8 cellular contexts compared by ENCODE assay signal in the genomic region with DNA sequence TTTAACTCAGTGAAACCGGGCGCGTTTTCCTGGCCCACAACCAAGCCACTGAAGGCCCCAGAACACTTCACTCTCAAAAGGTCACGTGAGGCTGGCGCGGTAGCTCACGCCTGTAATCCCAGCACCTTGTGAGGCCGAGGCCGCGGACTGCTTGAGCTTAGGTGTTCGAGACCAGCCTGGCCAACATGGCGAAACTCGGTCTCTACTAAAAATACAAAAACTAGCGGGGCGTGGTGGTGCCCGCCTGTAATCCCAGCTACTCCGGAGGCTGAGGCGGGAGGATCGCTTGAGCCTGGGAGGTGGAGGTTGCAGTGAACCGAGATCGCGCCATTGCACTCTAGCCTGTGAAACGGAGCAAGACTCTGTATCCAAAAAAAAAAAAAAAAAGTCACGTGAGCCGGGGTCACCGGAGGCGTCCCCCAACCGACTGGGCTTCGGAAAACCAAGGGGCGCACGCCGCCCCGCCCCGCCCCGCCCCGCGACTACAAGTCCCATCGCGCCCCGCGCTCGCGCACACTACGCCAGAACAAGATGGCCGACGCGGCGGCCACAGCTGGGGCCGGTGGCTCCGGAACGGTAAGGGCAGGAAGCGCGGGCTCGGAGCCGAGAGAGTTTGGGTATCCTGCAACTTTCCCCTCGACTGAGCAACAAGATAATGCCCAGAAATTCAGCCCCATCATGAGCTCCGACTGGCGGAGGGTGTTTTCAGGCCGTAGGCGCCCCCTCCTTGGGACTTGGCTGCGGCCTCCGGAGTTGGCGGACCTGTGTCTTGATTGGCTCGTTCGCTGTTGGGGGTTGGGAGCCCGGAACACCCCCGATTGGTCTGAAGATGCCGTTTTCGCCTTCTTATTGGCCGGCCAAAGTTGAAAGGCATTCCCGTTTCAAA. TPM values are rescaled to one million over a fixed set of nuclear protein-coding genes. Genes with fewer than 3 reads are reported as not detected.
DNase-seq lines count a peak whose midpoint lies in the region; ATAC-seq and TF ChIP-seq lines count a peak whose summit lies in the region.

A gene with protein sequence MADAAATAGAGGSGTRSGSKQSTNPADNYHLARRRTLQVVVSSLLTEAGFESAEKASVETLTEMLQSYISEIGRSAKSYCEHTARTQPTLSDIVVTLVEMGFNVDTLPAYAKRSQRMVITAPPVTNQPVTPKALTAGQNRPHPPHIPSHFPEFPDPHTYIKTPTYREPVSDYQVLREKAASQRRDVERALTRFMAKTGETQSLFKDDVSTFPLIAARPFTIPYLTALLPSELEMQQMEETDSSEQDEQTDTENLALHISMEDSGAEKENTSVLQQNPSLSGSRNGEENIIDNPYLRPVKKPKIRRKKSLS (plus strand): TSS at position 514 of the 886 bp plus-strand sequence. CDS start 18 bp downstream, at position 532.

- H2AK5ac ChIP-seq in H9 (ENCODE audit: insufficient read length, low read length), result no peak within 1 kb of the TSS

- no peak within 1 kb of the TSS for H3K23ac ChIP-seq in H9 (ENCODE audit: insufficient read length, low read depth, low read length)

- no peak within 1 kb of the TSS for H2BK20ac ChIP-seq in H9 (ENCODE audit: low read depth, low read length, poor library complexity, severe bottlenecking)

- H3K18ac ChIP-seq in H9 (ENCODE audit: insufficient read length, low read depth, low read length), result peak within 1 kb of the TSS; percentile 95

- H3K27me3 Mint-ChIP-seq in H9 (ENCODE audit: low read depth), result peaks cover 47% of the 10 kb centered on the region
- peaks cover 26% of the 10 kb centered on the region for H3K27me3 Mint-ChIP-seq in nephron progenitor cell (ENCODE audit: low read depth, poor library complexity)
- no peaks in the 10 kb centered on the region for H3K27me3 Mint-ChIP-seq in stimulated activated naive CD8-positive, alpha-beta T cell treated with anti-CD3 and anti-CD28 coated beads, Interleukin-15, amount 100 ng/mL, for 72 hours

- H3K14ac ChIP-seq in H9 (ENCODE audit: insufficient read depth, low read length), result peak within 1 kb of the TSS; percentile 99

- H3K27ac Mint-ChIP-seq in H9 (peak within 1 kb of the TSS; percentile 98 to 100 (median 99)), nephron progenitor cell (peak within 1 kb of the TSS; percentile 99)
- H3K27ac Mint-ChIP-seq in stimulated activated naive CD8-positive, alpha-beta T cell treated with anti-CD3 and anti-CD28 coated beads, Interleukin-15, amount 100 ng/mL, for 72 hours, result peak within 1 kb of the TSS; percentile 98 to 99

- no peaks in the 10 kb centered on the region for H3K79me1 ChIP-seq in H9 (ENCODE audit: insufficient read depth, low read depth, low read length, poor library complexity, severe bottlenecking)

- H3K4ac ChIP-seq in H9 (ENCODE audit: low read depth, low read length), result no peak within 1 kb of the TSS; the same call in 1 of the 2 replicates

- ATAC-seq in stimulated activated naive CD8-positive, alpha-beta T cell treated with anti-CD3 and anti-CD28 coated beads, Interleukin-15, amount 100 ng/mL, for 72 hours, result peak; percentile 77

- no peaks in the 10 kb centered on the region; the same call in 1 of the 2 replicates for H3K36me3 ChIP-seq in MG63

- H2BK120ac ChIP-seq in H9 (ENCODE audit: low read depth, low read length, poor library complexity, severe bottlenecking), result peak within 1 kb of the TSS; percentile 27

- H2BK12ac ChIP-seq in H9 (ENCODE audit: insufficient read length, low read depth, low read length), result no peak within 1 kb of the TSS

- no peak within 1 kb of the TSS for H3K27ac ChIP-seq in H9 (ENCODE audit: insufficient read length, low read depth, low read length)

- H3K4me1 Mint-ChIP-seq in H9 (peaks cover 25 to 30% of the 10 kb centered on the region in 2 experiments), nephron progenitor cell (peaks cover 43% of the 10 kb centered on the region)
- peaks cover 79% of the 10 kb centered on the region for H3K4me1 Mint-ChIP-seq in stimulated activated naive CD8-positive, alpha-beta T cell treated with anti-CD3 and anti-CD28 coated beads, Interleukin-15, amount 100 ng/mL, for 72 hours

- H4K91ac ChIP-seq in H9 (ENCODE audit: insufficient read length, low read depth, low read length), result no peak within 1 kb of the TSS

- peaks cover 3% of the 10 kb centered on the region; the same call in 1 of the 2 replicates for H3K4me1 ChIP-seq in H9 (ENCODE audit: insufficient read depth, low read length)

- no peaks in the 10 kb centered on the region for H3K9me3 ChIP-seq in H9 (ENCODE audit: control insufficient read depth, low read depth, low read length)
- H3K9me3 ChIP-seq in MG63, result no peaks in the 10 kb centered on the region

- peaks cover 15% of the 10 kb centered on the region for H3K23me2 ChIP-seq in H9 (ENCODE audit: insufficient read length, low read depth, low read length, poor library complexity, severe bottlenecking)

- no peaks in the 10 kb centered on the region for H3K79me2 ChIP-seq in H9 (ENCODE audit: insufficient read depth, low read length)

- H2BK15ac ChIP-seq in H9 (ENCODE audit: low read depth, low read length), result no peak within 1 kb of the TSS

- H3K9ac ChIP-seq in H9 (ENCODE audit: extremely low read depth, insufficient read length, low read length), result peak within 1 kb of the TSS; percentile 91

- H4K5ac ChIP-seq in H9 (ENCODE audit: insufficient read length, low read depth, low read length), result peak within 1 kb of the TSS; percentile 48

- no peak within 1 kb of the TSS for H2AFZ ChIP-seq in H9 (ENCODE audit: low read length)

- DNase-seq in ELR (ENCODE audit: low read depth) (peak; percentile 95), H9 (peak; percentile 96), MG63 (peak; percentile 86), SHP77 (lab: John Stamatoyannopoulos, UW) (peak; percentile 81 to 89), fibroblast of the aortic adventitia (ENCODE audit: low read depth) (peak; percentile 95), nephron progenitor cell (peak; percentile 83)
- peak; percentile 82 for DNase-seq in activated effector memory CD4-positive, alpha-beta T cell treated with Interleukin-2 at 50 U/mL for 16 hours
- peak; percentile 91 to 92 for DNase-seq in stimulated activated naive CD8-positive, alpha-beta T cell treated with anti-CD3 and anti-CD28 coated beads, Interleukin-15, amount 100 ng/mL, for 72 hours

- peak within 1 kb of the TSS; percentile 27 for H2BK5ac ChIP-seq in H9 (ENCODE audit: insufficient read length, low read length)

- peak within 1 kb of the TSS; percentile 95 to 96 for H3K4me3 Mint-ChIP-seq in H9
- H3K4me3 Mint-ChIP-seq in nephron progenitor cell, result peak within 1 kb of the TSS; percentile 96
- H3K4me3 Mint-ChIP-seq in stimulated activated naive CD8-positive, alpha-beta T cell treated with anti-CD3 and anti-CD28 coated beads, Interleukin-15, amount 100 ng/mL, for 72 hours, result peak within 1 kb of the TSS; percentile 89 to 96

- H3K9me3 Mint-ChIP-seq in H9 (no peaks in the 10 kb centered on the region; a peak in 1 of 5 replicates), nephron progenitor cell (no peaks in the 10 kb centered on the region)
- H3K9me3 Mint-ChIP-seq in stimulated activated naive CD8-positive, alpha-beta T cell treated with anti-CD3 and anti-CD28 coated beads, Interleukin-15, amount 100 ng/mL, for 72 hours, result no peaks in the 10 kb centered on the region

- no peak for TF ChIP-seq CTCF in H9 (conservative IDR thresholded peaks at IDR 0.05)
- no peak for TF ChIP-seq CTCF in fibroblast of the aortic adventitia (IDR thresholded peaks at IDR 0.05; ENCODE audit: insufficient read depth, low read length)
- no peak for TF ChIP-seq CTCF in nephron progenitor cell (IDR thresholded peaks at IDR 0.05)

- no peak within 1 kb of the TSS for H3K56ac ChIP-seq in H9 (ENCODE audit: insufficient read length, low read depth, low read length)

- no peak within 1 kb of the TSS for H3T11ph ChIP-seq in H9 (ENCODE audit: low read length)

- no CpG with 5 or more reads among the region's 71 CpGs for WGBS in H9 (ENCODE audit: extremely low coverage, insufficient read length, low lambda C conversion rate)

- peak within 1 kb of the TSS; percentile 84 for H3K4me3 ChIP-seq in MG63
- peak within 1 kb of the TSS; percentile 87 for H3K4me3 ChIP-seq in fibroblast of the aortic adventitia (ENCODE audit: low read depth, low read length)

- H3K36me3 Mint-ChIP-seq in H9 (ENCODE audit: insufficient read depth in 1 of 3, low read depth in 3 of 3), result peaks cover 15 to 30% (median 29%) of the 10 kb centered on the region in 3 experiments; a peak in 6 of 7 replicates
- peaks cover 27% of the 10 kb centered on the region for H3K36me3 Mint-ChIP-seq in nephron progenitor cell (ENCODE audit: low read depth)

- peaks cover 39% of the 10 kb centered on the region for H3K27me3 ChIP-seq in H9 (ENCODE audit: insufficient read depth, low read length)
- no peaks in the 10 kb centered on the region for H3K27me3 ChIP-seq in MG63

- peak within 1 kb of the TSS; percentile 77 for H3K4me2 ChIP-seq in H9 (ENCODE audit: insufficient read depth, insufficient read length, low read length)

- peaks cover 2% of the 10 kb centered on the region for H4K20me1 ChIP-seq in H9 (ENCODE audit: control insufficient read depth, insufficient read depth, insufficient read length)

- no peak within 1 kb of the TSS for H4K8ac ChIP-seq in H9 (replicated peaks; ENCODE audit: insufficient read length, low read depth, low read length)

RNA-seq across cellular contexts. Expression of the gene that starts here (rescaled TPM):
- total RNA-seq in H9 (2021) (30.4 and 32.9 TPM in 2 replicates), fibroblast of the aortic adventitia (ENCODE audit: low replicate concordance) (10.5 and 11.9 TPM in 2 replicates)
- 20.8 and 29.5 TPM in 2 replicates for total RNA-seq in MG63 (2014; rRNA removed; shearing (Covaris generic); ENCODE audit: low replicate concordance)
